In genomic region chr17:28950017-28950751, GRCh38 we compare ENCODE assay signal across 8 cellular contexts. TPM values are rescaled to one million over a fixed set of nuclear protein-coding genes. Genes with fewer than 3 reads are reported as not detected.
A peak's percentile ranks its signal among the peaks of the same experiment; 100 is the strongest.
DNase-seq lines count a peak whose midpoint lies in the region; ATAC-seq and TF ChIP-seq lines count a peak whose summit lies in the region.

No MANE protein-coding gene starts in this region.

- H3K18ac ChIP-seq in trophoblast cell (ENCODE audit: low read length) = peak overlapping the region; percentile 82

- peak overlapping the region; percentile 82 for H3K4ac ChIP-seq in trophoblast cell (ENCODE audit: low read depth, low read length)

- peak overlapping the region; percentile 95 for H3K4me3 Mint-ChIP-seq in activated naive CD4-positive, alpha-beta T cell treated with anti-CD3 and anti-CD28 coated beads, Interleukin-2, amount 50 U/mL, for 24 hours

- peaks cover 37% of the 10 kb centered on the region for H3K4me1 Mint-ChIP-seq in activated naive CD4-positive, alpha-beta T cell treated with anti-CD3 and anti-CD28 coated beads, Interleukin-2, amount 50 U/mL, for 24 hours

- H3K14ac ChIP-seq in trophoblast cell (ENCODE audit: low read length) = peak overlapping the region; percentile 81

- no peak overlapping the region for H2BK12ac ChIP-seq in trophoblast cell (ENCODE audit: low read length)

- peak overlapping the region; percentile 33 for H4K12ac ChIP-seq in trophoblast cell (ENCODE audit: low read depth, low read length)

- no peaks in the 10 kb centered on the region for H3K9me3 ChIP-seq in trophoblast cell (ENCODE audit: insufficient read depth, low read depth, low read length)
- no peaks in the 10 kb centered on the region for H3K9me3 ChIP-seq in vagina

- TF ChIP-seq CTCF in vagina (IDR thresholded peaks at IDR 0.05) = no peak

- H3K79me2 ChIP-seq in ACC112 (ENCODE audit: control insufficient read depth, insufficient read depth, low read length, unreplicated experiment) = peaks cover 57% of the 10 kb centered on the region
- H3K79me2 ChIP-seq in trophoblast cell (ENCODE audit: control insufficient read depth, insufficient read depth, low read length, poor library complexity) = peaks cover 22% of the 10 kb centered on the region

- peak overlapping the region; percentile 88 for H3K9ac ChIP-seq in trophoblast cell (ENCODE audit: low read length)

- H3K27me3 ChIP-seq in ACC112 (ENCODE audit: insufficient read depth, low read length) = no peaks in the 10 kb centered on the region
- H3K27me3 ChIP-seq in trophoblast cell (ENCODE audit: insufficient read depth, low read length) = no peaks in the 10 kb centered on the region
- no peaks in the 10 kb centered on the region for H3K27me3 ChIP-seq in vagina

- peak overlapping the region; percentile 28 for H2AK5ac ChIP-seq in trophoblast cell (ENCODE audit: low read length)

- H3K23ac ChIP-seq in trophoblast cell (ENCODE audit: low read length) = no peak overlapping the region

- WGBS in trophoblast cell (ENCODE audit: extremely low coverage, insufficient coverage, insufficient read length) = no CpG with 5 or more reads among the region's 43 CpGs

- H4K91ac ChIP-seq in trophoblast cell (ENCODE audit: low read depth, low read length) = peak overlapping the region; percentile 56

- H3K36me3 ChIP-seq in ACC112 (ENCODE audit: insufficient read depth, low read length) = no peaks in the 10 kb centered on the region
- H3K36me3 ChIP-seq in trophoblast cell (ENCODE audit: control insufficient read depth in 1 of 2, insufficient read depth in 2 of 2, low read length in 2 of 2) = peaks cover 0 to 2% of the 10 kb centered on the region in 2 experiments
- no peaks in the 10 kb centered on the region for H3K36me3 ChIP-seq in vagina

- H3K4me2 ChIP-seq in trophoblast cell (ENCODE audit: low read length) = peak overlapping the region; percentile 98

- peak overlapping the region; percentile 88 for H4K8ac ChIP-seq in trophoblast cell (ENCODE audit: low read depth, low read length)

- peak overlapping the region; percentile 56 for H2BK120ac ChIP-seq in trophoblast cell (ENCODE audit: insufficient read depth, low read length, poor library complexity)

- TF ChIP-seq POLR2A in Raji (IDR thresholded peaks at IDR 0.05; ENCODE audit: insufficient read depth, low read depth, low read length) (peak; percentile 36; the same call in 1 of the 2 replicates), vagina (IDR thresholded peaks at IDR 0.05) (no peak)

- H3K27ac ChIP-seq in ACC112 (ENCODE audit: low read depth, low read length) (peak overlapping the region; percentile 68), trophoblast cell (ENCODE audit: low read depth, low read length) (peak overlapping the region; percentile 74), vagina (peak overlapping the region; percentile 95)

- H3K79me1 ChIP-seq in trophoblast cell (ENCODE audit: low read length) = peaks cover 21% of the 10 kb centered on the region

- intact Hi-C loops in Right ventricle myocardium superior (cut with DNase I) (loop anchor here (5.0 kb wide), 1 partner anchor 223 kb away; the partner anchor contains the start of genes NEK8 and TLCD1), vagina (cut with DNase I) (no loop called here)

- H2AFZ ChIP-seq in ACC112 (ENCODE audit: low read length, unreplicated experiment) (peak overlapping the region; percentile 42), trophoblast cell (ENCODE audit: insufficient read depth, low read length, poor library complexity) (peak overlapping the region; percentile 14)

- H3K4me3 ChIP-seq in ACC112 (ENCODE audit: low read depth, low read length) = peak overlapping the region; percentile 95
- peak overlapping the region; percentile 93 for H3K4me3 ChIP-seq in trophoblast cell (ENCODE audit: low read depth, low read length)
- peak overlapping the region; percentile 66 to 96 for H3K4me3 ChIP-seq in vagina

- no peaks in the 10 kb centered on the region for H3K9me3 Mint-ChIP-seq in activated naive CD4-positive, alpha-beta T cell treated with anti-CD3 and anti-CD28 coated beads, Interleukin-2, amount 50 U/mL, for 24 hours

- H3K4me1 ChIP-seq in ACC112 (ENCODE audit: control insufficient read depth, insufficient read depth, low read length, unreplicated experiment) = peaks cover 32% of the 10 kb centered on the region
- peaks cover 3 to 6% of the 10 kb centered on the region in 2 experiments for H3K4me1 ChIP-seq in trophoblast cell (ENCODE audit: control insufficient read depth in 1 of 2, insufficient read depth in 2 of 2, low read length in 2 of 2)
- peaks cover 48% of the 10 kb centered on the region for H3K4me1 ChIP-seq in vagina

- peak overlapping the region; percentile 84 for H3K27ac Mint-ChIP-seq in activated naive CD4-positive, alpha-beta T cell treated with anti-CD3 and anti-CD28 coated beads, Interleukin-2, amount 50 U/mL, for 24 hours

- H2BK5ac ChIP-seq in trophoblast cell (ENCODE audit: low read depth, low read length, poor library complexity) = peak overlapping the region; percentile 68

- DNase-seq in H4 (ENCODE audit: low spot score) (peak; percentile 28), Right ventricle myocardium superior (peak; percentile 70), trophoblast cell (no peak), vagina (ENCODE audit: extremely low spot score in 2 of 2) (peak; percentile 93 to 96), AG08395 (ENCODE audit: low spot score) (no peak)

- peaks cover 4% of the 10 kb centered on the region for H3K36me3 Mint-ChIP-seq in activated naive CD4-positive, alpha-beta T cell treated with anti-CD3 and anti-CD28 coated beads, Interleukin-2, amount 50 U/mL, for 24 hours

- no peaks in the 10 kb centered on the region for H3K27me3 Mint-ChIP-seq in activated naive CD4-positive, alpha-beta T cell treated with anti-CD3 and anti-CD28 coated beads, Interleukin-2, amount 50 U/mL, for 24 hours

- ATAC-seq in Right ventricle myocardium superior (ENCODE audit: poor library complexity) = no peak

RNA-seq across cellular contexts. Expression of gene PHF12, which starts 1.1 kb away (rescaled TPM):
- total RNA-seq in H4 (2014; rRNA removed; shearing (Covaris generic)) = 11.3 and 20.3 TPM in 2 replicates
- 14.8 TPM for total RNA-seq in Right ventricle myocardium superior
- 18.5 and 19.8 TPM in 2 replicates for polyA plus RNA-seq in trophoblast cell (2013)
- total RNA-seq in vagina = 54.5 TPM

RNA-seq across cellular contexts. Expression of gene DHRS13, which starts 47.3 kb away (rescaled TPM):
- total RNA-seq in H4 (2014; rRNA removed; shearing (Covaris generic)) = 12.3 and 16.1 TPM in 2 replicates
- total RNA-seq in Right ventricle myocardium superior = 2.9 TPM
- 11.2 and 11.4 TPM in 2 replicates for polyA plus RNA-seq in trophoblast cell (2013)
- 11.8 TPM for total RNA-seq in vagina

RNA-seq across cellular contexts. Expression of gene FLOT2, which starts 52.7 kb away (rescaled TPM):
- total RNA-seq in H4 (2014; rRNA removed; shearing (Covaris generic)) = 15.5 and 21.3 TPM in 2 replicates
- total RNA-seq in Right ventricle myocardium superior (101 TPM), vagina (56.2 TPM)
- polyA plus RNA-seq in trophoblast cell (2013) = 54.6 and 58.2 TPM in 2 replicates

RNA-seq across cellular contexts. Expression of gene SEZ6, which starts 55.6 kb away (rescaled TPM):
- not detected in 2 replicates for total RNA-seq in H4 (2014; rRNA removed; shearing (Covaris generic))
- total RNA-seq in Right ventricle myocardium superior = not detected
- 0.11 and 0.18 TPM in 2 replicates for polyA plus RNA-seq in trophoblast cell (2013)
- not detected for total RNA-seq in vagina

Comparison
In these comparisons a context has a peak if more than half of its experiments do, and no peak if none do; other contexts are left out.
1. DNase-seq: peak in H4 (single experiment), Right ventricle myocardium superior (single experiment) and vagina (2 of 2); none in trophoblast cell (0 of 2) and AG08395 (single experiment).
2. Peak in every context shown above with its lines, with median percentiles within 50 percentile points of each other: H3K27ac ChIP-seq and H3K4me3 ChIP-seq.